ENCODE assay signal across 16 cellular contexts in the genomic region with DNA sequence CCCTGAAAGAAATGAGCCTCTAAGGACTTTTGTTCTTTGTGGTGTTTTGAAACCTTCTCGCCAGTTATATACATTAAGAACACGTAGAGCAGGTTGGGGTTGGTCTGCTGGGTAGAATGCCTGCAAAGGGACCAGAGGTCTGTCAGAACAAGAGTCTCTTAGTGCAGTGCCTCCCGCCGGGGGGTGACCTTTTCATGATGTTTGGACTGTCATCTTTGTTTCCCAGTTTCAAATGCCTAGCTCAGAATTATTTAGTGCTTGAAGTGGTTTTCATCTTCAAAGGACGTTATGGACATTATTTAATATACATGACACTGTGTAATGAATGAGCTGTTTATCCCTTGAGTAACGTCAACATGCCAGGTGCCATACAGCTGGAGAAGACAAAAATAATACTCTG. TPM values are rescaled to one million over a fixed set of nuclear protein-coding genes. Genes with fewer than 3 reads are reported as not detected.
A peak's percentile ranks its signal among the peaks of the same experiment; 100 is the strongest.
DNase-seq lines count a peak whose midpoint lies in the region; ATAC-seq and TF ChIP-seq lines count a peak whose summit lies in the region.
"Had no signal": no experiment of that assay in that cellular context is flagged by ENCODE, and none has a peak within 500 bp of the region (broad histone marks: within the 10 kb centered on the region; RNA-seq: fewer than 3 reads in every experiment).

No MANE protein-coding gene starts in this region.

- H3K27me3 ChIP-seq in smooth muscle cell (ENCODE audit: low read depth) (no peaks in the 10 kb centered on the region), A673 (replicated peaks; ENCODE audit: insufficient read depth, low read depth, low read length, poor library complexity) (no peaks in the 10 kb centered on the region), thyroid gland (no peaks in the 10 kb centered on the region)
- H3K27me3 ChIP-seq: MG63, tibial artery had no signal

- H3K4me3 ChIP-seq in smooth muscle cell (no peak overlapping the region), A673 (ENCODE audit: low read depth, low read length, poor library complexity, severe bottlenecking) (no peak overlapping the region), thyroid gland (replicated peaks in 1 of 3) (no peak overlapping the region)
- H3K4me3 ChIP-seq: MG63, tibial artery had no signal

- peak; percentile 46 for DNase-seq in DMS 273 (lab: John Stamatoyannopoulos, UW; ENCODE audit: unreplicated experiment)
- DNase-seq in DMS 273 treated with DMSO at 0.1 percent for 48 hours (lab: John Stamatoyannopoulos, UW): no peak
- DNase-seq in NAMALWA (ENCODE audit: low spot score): peak; percentile 58
- peak; percentile 90 for DNase-seq in SW480 (ENCODE audit: low spot score)
- no peak for DNase-seq in smooth muscle cell (lab: John Stamatoyannopoulos, UW; ENCODE audit: unreplicated experiment)
- DNase-seq in A673 (ENCODE audit: low spot score): no peak
- DNase-seq in thyroid gland: no peak
- DNase-seq: activated CD4-positive, CD25-positive, alpha-beta regulatory T cell; activated naive CD4-positive, alpha-beta T cell treated with anti-CD3 and anti-CD28 coated beads for 36 hours; MG63; NCI-H226; retina; tibial artery had no signal

- H3K9me3 ChIP-seq in smooth muscle cell (replicated peaks; ENCODE audit: low read depth): no peaks in the 10 kb centered on the region
- H3K9me3 ChIP-seq in A673 (ENCODE audit: low read depth, low read length, poor library complexity, severe bottlenecking): peaks cover 7% of the 10 kb centered on the region
- no peaks in the 10 kb centered on the region for H3K9me3 ChIP-seq in thyroid gland
- H3K9me3 ChIP-seq: tibial artery had no signal

- H3K4me1 ChIP-seq in smooth muscle cell (ENCODE audit: low read depth): peaks cover 19% of the 10 kb centered on the region
- H3K4me1 ChIP-seq in A673 (ENCODE audit: insufficient read depth, low read length, poor library complexity, severe bottlenecking): peaks cover 51% of the 10 kb centered on the region
- peaks cover 0 to 10% of the 10 kb centered on the region in 2 donors for H3K4me1 ChIP-seq in thyroid gland

- no peak overlapping the region for H2AFZ ChIP-seq in smooth muscle cell (ENCODE audit: low read depth)

- no peak overlapping the region for H3K4me2 ChIP-seq in smooth muscle cell

- BruUV-seq in A673 (replicated peaks; lab: Mats Ljungman, UMichigan): no TSS peak

- TF ChIP-seq CTCF in smooth muscle cell (IDR thresholded peaks at IDR 0.05; ENCODE audit: borderline replicate concordance, insufficient read depth, poor library complexity, severe bottlenecking) (no peak), A673 (conservative IDR thresholded peaks at IDR 0.05; ENCODE audit: low read depth, low read length) (no peak), thyroid gland (IDR thresholded peaks at IDR 0.05) (no peak)

- POLR2A ChIA-PET in A673 (lab: Charles Lee; ENCODE audit: low non-redundant PET): no interaction called here

- H3K27ac ChIP-seq in smooth muscle cell (ENCODE audit: low read depth) (peak overlapping the region; percentile 99), A673 (ENCODE audit: low read depth, low read length, poor library complexity, severe bottlenecking) (no peak overlapping the region), thyroid gland (no peak overlapping the region)
- H3K27ac ChIP-seq: 22Rv1, tibial artery had no signal

- H3K36me3 ChIP-seq in smooth muscle cell (ENCODE audit: low read depth): peaks cover 5% of the 10 kb centered on the region
- H3K36me3 ChIP-seq in A673 (ENCODE audit: insufficient read depth, low read length, poor library complexity, severe bottlenecking): no peaks in the 10 kb centered on the region
- H3K36me3 ChIP-seq in thyroid gland: no peaks in the 10 kb centered on the region
- H3K36me3 ChIP-seq: tibial artery had no signal

- 68% methylated on average over 6 of the region's 6 CpGs for WGBS in smooth muscle cell (ENCODE audit: low lambda C conversion rate)
- WGBS in thyroid gland, 2 donors: 84 to 96% methylated on average over 6 of the region's 6 CpGs

- peaks cover 88% of the 10 kb centered on the region for H3K79me2 ChIP-seq in smooth muscle cell (ENCODE audit: low read depth)

- no peak for TF ChIP-seq POLR2A in thyroid gland (IDR thresholded peaks at IDR 0.05)

- CTCF ChIA-PET in A673 (lab: Charles Lee): no interaction called here

- intact Hi-C loops in A673 (cut with micrococcal nuclease; ENCODE audit: unreplicated experiment): no loop called here
- intact Hi-C loops in thyroid gland (cut with DNase I): no loop called here

- ATAC-seq in GM21529 (IDR thresholded peaks at IDR 0.05; ENCODE audit: unreplicated experiment): no peak
- ATAC-seq: HCT116 had no signal

- no peak overlapping the region for H3K9ac ChIP-seq in smooth muscle cell (ENCODE audit: low read depth)

- peaks cover 27% of the 10 kb centered on the region for H3F3A ChIP-seq in smooth muscle cell (ENCODE audit: low read depth)

- H4K20me1 ChIP-seq in smooth muscle cell (ENCODE audit: low read depth): peaks cover 78% of the 10 kb centered on the region

RNA-seq across cellular contexts. Expression of a gene that starts 17.0 kb away (rescaled TPM):
- total RNA-seq in smooth muscle cell (109 and 118 TPM in 2 replicates), A673 (2021) (99.8 and 105 TPM in 2 replicates), thyroid gland (100 to 1,000 TPM in 2 of 4 donors, 10 to 100 TPM in 2; 67.4 to 103 (median 94.7) TPM)
- polyA plus RNA-seq in smooth muscle cell: 10.2 and 30.3 TPM in 2 replicates

Comparison
In these comparisons a context has a peak if more than half of its experiments do, and no peak if none do; other contexts are left out.
1. DNase-seq: peak in DMS 273 (single experiment), NAMALWA (single experiment) and SW480 (single experiment); none in DMS 273 treated with DMSO at 0.1 percent for 48 hours (single experiment), smooth muscle cell (single experiment), A673 (single experiment) and thyroid gland (0 of 2).